ENCODE assay signal across 24 cellular contexts in genomic region chr6:130679684-130680083, GRCh38.
DNase-seq lines count a peak whose midpoint lies in the region; ATAC-seq and TF ChIP-seq lines count a peak whose summit lies in the region.
"Had no signal": no experiment of that assay in that cellular context is flagged by ENCODE, and none has a peak within 500 bp of the region (broad histone marks: within the 10 kb centered on the region; RNA-seq: fewer than 3 reads in every experiment).

No MANE protein-coding gene starts in this region.

- no peak overlapping the region for H2BK120ac ChIP-seq in mesenchymal stem cell (ENCODE audit: low read depth, low read length)

- H2AK5ac ChIP-seq in mesenchymal stem cell (ENCODE audit: low read length, severe bottlenecking): no peak overlapping the region

- peaks cover 20% of the 10 kb centered on the region for H3K9me3 Mint-ChIP-seq in activated T-cell treated with anti-CD3 and anti-CD28 coated beads, Interleukin-2, amount 50 U/mL, for 4 hours
- H3K9me3 Mint-ChIP-seq: effector memory CD8-positive, alpha-beta T cell; WTC11 had no signal

- H3K4me1 ChIP-seq in mesenchymal stem cell (ENCODE audit: control insufficient read depth, insufficient read depth, low read depth, low read length): no peaks in the 10 kb centered on the region
- H3K4me1 ChIP-seq in tibial artery: peaks cover 0 to 44% (median 7%) of the 10 kb centered on the region in 4 donors
- H3K4me1 ChIP-seq: parathyroid adenoma had no signal

- H3K79me1 ChIP-seq in mesenchymal stem cell (replicated peaks; ENCODE audit: low read length, poor library complexity, severe bottlenecking): no peaks in the 10 kb centered on the region

- H4K8ac ChIP-seq in mesenchymal stem cell (ENCODE audit: low read length): no peak overlapping the region

- peak; percentile 17 for DNase-seq in M059J (ENCODE audit: low read depth)
- peak; percentile 20 for DNase-seq in epithelial cell of esophagus (ENCODE audit: low read depth)
- peak; percentile 8 for DNase-seq in mesenchymal stem cell
- no peak for DNase-seq in tibial artery
- no peak for DNase-seq in activated T-cell treated with anti-CD3 and anti-CD28 coated beads, Interleukin-2, amount 50 U/mL, for 4 hours
- DNase-seq in T-helper 9 cell: no peak
- no peak for DNase-seq in stimulated activated CD4-positive, alpha-beta T cell treated with anti-CD3 and anti-CD28 coated beads, Interleukin-1b, Interleukin-23, amount 100 ng/mL, for 48 hours
- no peak for DNase-seq in activated T-cell treated with anti-CD3 and anti-CD28 coated beads for 4 hours
- DNase-seq: activated CD4-positive, alpha-beta T cell treated with anti-CD3 and anti-CD28 coated beads, Interleukin-2, amount 50 U/mL, for 48 hours; activated naive CD4-positive, alpha-beta T cell treated with Interleukin-2 at 50 U/mL for 16 hours; DMS53; effector memory CD8-positive, alpha-beta T cell; GOT3; KBM-7; naive B cell; NCI-H187; NCI-H345; right lobe of liver; T-helper 2 cell had no signal

- no peak overlapping the region for H2BK5ac ChIP-seq in mesenchymal stem cell (ENCODE audit: low read depth, low read length, poor library complexity, severe bottlenecking)

- H3K9ac ChIP-seq in mesenchymal stem cell (ENCODE audit: low read length): peak overlapping the region; percentile 91
- H3K9ac ChIP-seq: parathyroid adenoma had no signal

- H3K4me3 ChIP-seq in epithelial cell of esophagus (ENCODE audit: low read length) (no peak overlapping the region), mesenchymal stem cell (ENCODE audit: insufficient read depth in 1 of 2, low read depth in 1 of 2, low read length in 2 of 2) (peak overlapping the region in 1 of 2 experiments; percentile 3), tibial artery (no peak overlapping the region)
- H3K4me3 ChIP-seq: right lobe of liver, SJSA1, tibial nerve had no signal

- no peak for TF ChIP-seq CTCF in epithelial cell of esophagus (IDR thresholded peaks at IDR 0.05; ENCODE audit: insufficient read depth, low read depth, low read length, missing control alignments)
- TF ChIP-seq CTCF in tibial artery (IDR thresholded peaks at IDR 0.05): no peak

- H3K14ac ChIP-seq in mesenchymal stem cell (ENCODE audit: low read length in 2 of 2): no peak overlapping the region

- H3K4ac ChIP-seq in mesenchymal stem cell (ENCODE audit: low read depth in 1 of 2, low read length in 2 of 2): no peak overlapping the region

- H3K9me3 ChIP-seq in mesenchymal stem cell (ENCODE audit: control insufficient read depth, low read length): peaks cover 17% of the 10 kb centered on the region
- no peaks in the 10 kb centered on the region for H3K9me3 ChIP-seq in tibial artery
- H3K9me3 ChIP-seq: right lobe of liver, SJSA1 had no signal

- H3K27ac ChIP-seq in mesenchymal stem cell (ENCODE audit: low read length, poor library complexity, severe bottlenecking) (no peak overlapping the region), tibial artery (peak overlapping the region; percentile 75)
- H3K27ac ChIP-seq: parathyroid adenoma, right lobe of liver, SJSA1 had no signal

- H3K36me3 Mint-ChIP-seq in activated T-cell treated with anti-CD3 and anti-CD28 coated beads, Interleukin-2, amount 50 U/mL, for 4 hours (ENCODE audit: insufficient read depth): peaks cover 2% of the 10 kb centered on the region
- H3K36me3 Mint-ChIP-seq: stimulated activated effector memory CD8-positive, alpha-beta T cell treated with anti-CD3 and anti-CD28 coated beads, Interleukin-12 subunit alpha, Interleukin-12 subunit beta, amount 100 ng/mL, for 72 hours; WTC11 had no signal

- intact Hi-C loops in tibial artery (cut with DNase I; ENCODE audit: low total_unique reads): no loop called here

- H3K4me2 ChIP-seq in mesenchymal stem cell (ENCODE audit: low read length, poor library complexity, severe bottlenecking): no peak overlapping the region

- H2BK12ac ChIP-seq in mesenchymal stem cell (ENCODE audit: low read length in 2 of 2): no peak overlapping the region

- no peak overlapping the region for H3K23ac ChIP-seq in mesenchymal stem cell (ENCODE audit: low read length in 2 of 2)

- no peak overlapping the region for H2AFZ ChIP-seq in mesenchymal stem cell (ENCODE audit: low read depth, low read length)
- H2AFZ ChIP-seq: parathyroid adenoma had no signal

- H3K27me3 ChIP-seq in mesenchymal stem cell (ENCODE audit: control insufficient read depth in 1 of 2, insufficient read depth in 1 of 2, low read length in 2 of 2): no peaks in the 10 kb centered on the region
- no peaks in the 10 kb centered on the region for H3K27me3 ChIP-seq in tibial artery
- H3K27me3 ChIP-seq: right lobe of liver, SJSA1, tibial nerve had no signal

- no peak overlapping the region for H2BK15ac ChIP-seq in mesenchymal stem cell (ENCODE audit: low read depth, poor library complexity, severe bottlenecking)

- ATAC-seq in activated T-cell treated with anti-CD3 and anti-CD28 coated beads, Interleukin-2, amount 50 U/mL, for 4 hours: no peak
- ATAC-seq: effector memory CD8-positive, alpha-beta T cell; right lobe of liver; stimulated activated effector memory CD8-positive, alpha-beta T cell treated with anti-CD3 and anti-CD28 coated beads, Interleukin-12 subunit alpha, Interleukin-12 subunit beta, amount 100 ng/mL, for 72 hours; WTC11 had no signal

- WGBS in mesenchymal stem cell: 69% methylated on average over 2 of the region's 2 CpGs

- H4K91ac ChIP-seq in mesenchymal stem cell (ENCODE audit: low read length): no peak overlapping the region

- H3K36me3 ChIP-seq in mesenchymal stem cell (ENCODE audit: control insufficient read depth in 1 of 2, insufficient read depth in 2 of 2, low read depth in 1 of 2, low read length in 2 of 2): no peaks in the 10 kb centered on the region
- H3K36me3 ChIP-seq in tibial artery: no peaks in the 10 kb centered on the region
- H3K36me3 ChIP-seq: right lobe of liver, SJSA1, tibial nerve had no signal

- H3K4me3 Mint-ChIP-seq in activated T-cell treated with anti-CD3 and anti-CD28 coated beads, Interleukin-2, amount 50 U/mL, for 4 hours: no peak overlapping the region
- H3K4me3 Mint-ChIP-seq: effector memory CD8-positive, alpha-beta T cell; naive B cell; stimulated activated effector memory CD8-positive, alpha-beta T cell treated with anti-CD3 and anti-CD28 coated beads, Interleukin-12 subunit alpha, Interleukin-12 subunit beta, amount 100 ng/mL, for 72 hours; WTC11 had no signal

- no peaks in the 10 kb centered on the region for H3K27me3 Mint-ChIP-seq in activated T-cell treated with anti-CD3 and anti-CD28 coated beads, Interleukin-2, amount 50 U/mL, for 4 hours (ENCODE audit: low read depth)
- H3K27me3 Mint-ChIP-seq: effector memory CD8-positive, alpha-beta T cell had no signal

- H3K18ac ChIP-seq in mesenchymal stem cell (ENCODE audit: low read depth in 1 of 2, low read length in 2 of 2): no peak overlapping the region

- H3K4me1 Mint-ChIP-seq in activated T-cell treated with anti-CD3 and anti-CD28 coated beads, Interleukin-2, amount 50 U/mL, for 4 hours (ENCODE audit: low read depth): peaks cover 6% of the 10 kb centered on the region
- H3K4me1 Mint-ChIP-seq: naive B cell, WTC11 had no signal

Comparison
In these comparisons a context has a peak if more than half of its experiments do, and no peak if none do; other contexts are left out.
1. DNase-seq: peak in M059J (single experiment), epithelial cell of esophagus (single experiment) and mesenchymal stem cell (single experiment); none in tibial artery (0 of 2), activated T-cell treated with anti-CD3 and anti-CD28 coated beads, Interleukin-2, amount 50 U/mL, for 4 hours (single experiment), T-helper 9 cell (single experiment), stimulated activated CD4-positive, alpha-beta T cell treated with anti-CD3 and anti-CD28 coated beads, Interleukin-1b, Interleukin-23, amount 100 ng/mL, for 48 hours (single experiment) and activated T-cell treated with anti-CD3 and anti-CD28 coated beads for 4 hours (single experiment).